ENCODE assay signal across 1 cellular context in the genomic region with DNA sequence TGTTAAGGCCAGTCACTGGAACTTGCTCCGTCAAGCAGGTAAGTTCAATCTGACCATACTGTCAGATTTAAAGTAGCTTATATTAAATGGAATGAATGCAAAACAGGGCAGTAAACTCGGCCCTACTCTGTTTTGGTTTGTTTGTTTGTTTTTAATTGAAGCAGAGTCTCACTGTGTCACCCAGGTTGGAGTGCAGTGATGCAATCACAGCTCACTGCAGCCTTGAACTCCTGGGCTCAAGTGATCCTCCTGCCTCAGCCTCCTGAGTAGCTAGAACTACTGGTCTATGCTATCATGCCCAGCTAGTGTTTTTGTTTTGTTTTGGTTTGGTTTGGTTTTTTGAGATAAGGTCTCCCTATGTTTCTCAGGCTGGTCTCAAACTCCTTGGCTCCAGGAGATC.
TF ChIP-seq lines count a peak whose summit lies in the region.

No MANE protein-coding gene starts in this region.

TF ChIP-seq in HepG2, 621 proteins besides CTCF, POLR2A, EP300 and RAD21 (continued from another document):
- TF ChIP-seq, protein P1, sequence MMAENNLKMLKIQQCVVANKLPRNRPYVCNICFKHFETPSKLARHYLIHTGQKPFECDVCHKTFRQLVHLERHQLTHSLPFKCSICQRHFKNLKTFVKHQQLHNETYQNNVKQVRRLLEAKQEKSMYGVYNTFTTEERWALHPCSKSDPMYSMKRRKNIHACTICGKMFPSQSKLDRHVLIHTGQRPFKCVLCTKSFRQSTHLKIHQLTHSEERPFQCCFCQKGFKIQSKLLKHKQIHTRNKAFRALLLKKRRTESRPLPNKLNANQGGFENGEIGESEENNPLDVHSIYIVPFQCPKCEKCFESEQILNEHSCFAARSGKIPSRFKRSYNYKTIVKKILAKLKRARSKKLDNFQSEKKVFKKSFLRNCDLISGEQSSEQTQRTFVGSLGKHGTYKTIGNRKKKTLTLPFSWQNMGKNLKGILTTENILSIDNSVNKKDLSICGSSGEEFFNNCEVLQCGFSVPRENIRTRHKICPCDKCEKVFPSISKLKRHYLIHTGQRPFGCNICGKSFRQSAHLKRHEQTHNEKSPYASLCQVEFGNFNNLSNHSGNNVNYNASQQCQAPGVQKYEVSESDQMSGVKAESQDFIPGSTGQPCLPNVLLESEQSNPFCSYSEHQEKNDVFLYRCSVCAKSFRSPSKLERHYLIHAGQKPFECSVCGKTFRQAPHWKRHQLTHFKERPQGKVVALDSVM (CRISPR knock-in tag; IDR thresholded peaks at IDR 0.05) = peak; percentile 94
- TF ChIP-seq CEBPG (CRISPR knock-in tag; IDR thresholded peaks at IDR 0.05) (peak; percentile 30), ZSCAN9 (CRISPR knock-in tag; IDR thresholded peaks at IDR 0.05; ENCODE audit: borderline replicate concordance) (no peak)
